In the genomic region with DNA sequence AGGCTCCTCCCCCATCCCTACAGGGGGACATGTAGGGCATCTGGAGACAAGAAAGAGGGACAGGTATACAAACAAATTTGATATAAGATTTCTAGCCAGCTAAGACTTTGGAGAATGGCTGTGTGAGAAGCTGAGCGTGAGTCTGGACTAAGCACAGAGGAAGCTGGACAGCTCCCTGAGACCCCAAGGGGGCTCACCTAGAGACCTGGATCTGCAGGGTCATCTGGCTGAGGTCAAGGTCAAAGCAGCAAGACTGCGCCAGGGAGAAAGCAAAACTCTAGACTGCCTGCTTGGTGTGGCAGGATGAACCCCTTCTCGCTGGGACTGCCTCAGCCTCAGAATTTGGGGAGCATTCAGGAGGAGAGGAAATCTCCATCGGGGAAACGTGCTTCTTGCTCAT, we compare ENCODE assay signal across 1 cellular context.
A peak's percentile ranks its signal among the peaks of the same experiment; 100 is the strongest.
TF ChIP-seq lines count a peak whose summit lies in the region.

No MANE protein-coding gene starts in this region.

TF ChIP-seq in SK-N-SH, 30 proteins besides CTCF, POLR2A, EP300 and RAD21 (continued from another document):
- peak; percentile 84; the same call in 1 of the 2 replicates for TF ChIP-seq REST (IDR thresholded peaks at IDR 0.05; ENCODE audit: low read depth, low read length)
TF ChIP-seq in SK-N-SH: peak in this region for 1.
